Comparison of ENCODE assay signal across 26 cellular contexts in genomic region chr7:26460326-26460725, GRCh38.
"Had no signal": no experiment of that assay in that cellular context is flagged by ENCODE, and none has a peak within 500 bp of the region (broad histone marks: within the 10 kb centered on the region; RNA-seq: fewer than 3 reads in every experiment).

No MANE protein-coding gene starts in this region.

- H3K4me1 ChIP-seq: lower lobe of right lung, psoas muscle had no signal

- H3K4me1 Mint-ChIP-seq: activated CD4-positive, alpha-beta T cell treated with anti-CD3 and anti-CD28 coated beads for 36 hours; activated naive CD8-positive, alpha-beta T cell treated with anti-CD3 and anti-CD28 coated beads for 36 hours; endodermal cell; stimulated activated memory B cell treated with anti-CD40 and anti-IgM and Interleukin-4, amounts not matched to agents 10 μg/mL and 1 μg/mL and 100 μg/mL, for 72 hours; WTC11 had no signal

- H3K27me3 Mint-ChIP-seq: activated naive CD8-positive, alpha-beta T cell treated with anti-CD3 and anti-CD28 coated beads for 36 hours had no signal

- H3K9me3 ChIP-seq: esophagus squamous epithelium, gastroesophageal sphincter, lower lobe of right lung, neutrophil, ovary, psoas muscle, stomach, transverse colon had no signal

- H3K27me3 ChIP-seq: cardiac muscle cell, esophagus squamous epithelium, gastroesophageal sphincter, neutrophil, ovary, stomach, transverse colon had no signal

- H3K36me3 ChIP-seq: cardiac muscle cell, esophagus squamous epithelium, gastroesophageal sphincter, lower lobe of right lung, neutrophil, ovary, stomach, transverse colon had no signal

- H3K4me3 Mint-ChIP-seq: activated CD4-positive, alpha-beta T cell treated with anti-CD3 and anti-CD28 coated beads for 36 hours; activated naive CD8-positive, alpha-beta T cell treated with anti-CD3 and anti-CD28 coated beads for 36 hours; activated T-cell treated with anti-CD3 and anti-CD28 coated beads, Interleukin-2, amount 50 U/mL, for 4 hours; endodermal cell; natural killer cell treated with Interleukin-12 subunit alpha and Interleukin-12 subunit beta and Interleukin-15 and Interleukin-18, amount 100 ng/mL, for 72 hours; stimulated activated memory B cell treated with anti-CD40 and anti-IgM and Interleukin-4, amounts not matched to agents 10 μg/mL and 1 μg/mL and 100 μg/mL, for 72 hours; WTC11 had no signal

- DNase-seq: activated CD4-positive, alpha-beta T cell treated with anti-CD3 and anti-CD28 coated beads for 36 hours; activated CD4-positive, alpha-beta T cell treated with anti-CD3 and anti-CD28 coated beads, Interleukin-2, amount 50 U/mL, for 4 hours; activated CD8-positive, alpha-beta memory T cell treated with anti-CD3 and anti-CD28 coated beads for 24 hours; activated CD8-positive, alpha-beta memory T cell treated with anti-CD3 and anti-CD28 coated beads, Interleukin-2, amount 50 U/mL, for 48 hours; activated naive CD4-positive, alpha-beta T cell treated with Interleukin-2 at 50 U/mL for 16 hours; activated naive CD8-positive, alpha-beta T cell treated with anti-CD3 and anti-CD28 coated beads for 36 hours; activated T-cell treated with anti-CD3 and anti-CD28 coated beads, Interleukin-2, amount 50 U/mL, for 4 hours; amniotic stem cell; cortex of kidney; endodermal cell; esophagus squamous epithelium; head of caudate nucleus; left cardiac atrium; lower lobe of right lung; ovary; psoas muscle; right cardiac atrium; stomach; T-helper 9 cell; transverse colon had no signal

- H3K27ac Mint-ChIP-seq: activated CD4-positive, alpha-beta T cell treated with anti-CD3 and anti-CD28 coated beads for 36 hours; activated naive CD8-positive, alpha-beta T cell treated with anti-CD3 and anti-CD28 coated beads for 36 hours; endodermal cell; natural killer cell treated with Interleukin-12 subunit alpha and Interleukin-12 subunit beta and Interleukin-15 and Interleukin-18, amount 100 ng/mL, for 72 hours; stimulated activated memory B cell treated with anti-CD40 and anti-IgM and Interleukin-4, amounts not matched to agents 10 μg/mL and 1 μg/mL and 100 μg/mL, for 72 hours; WTC11 had no signal

- H3K36me3 Mint-ChIP-seq: activated naive CD8-positive, alpha-beta T cell treated with anti-CD3 and anti-CD28 coated beads for 36 hours; natural killer cell treated with Interleukin-12 subunit alpha and Interleukin-12 subunit beta and Interleukin-15 and Interleukin-18, amount 100 ng/mL, for 72 hours; stimulated activated memory B cell treated with anti-CD40 and anti-IgM and Interleukin-4, amounts not matched to agents 10 μg/mL and 1 μg/mL and 100 μg/mL, for 72 hours; WTC11 had no signal

- H3K9me3 Mint-ChIP-seq: activated naive CD8-positive, alpha-beta T cell treated with anti-CD3 and anti-CD28 coated beads for 36 hours; activated T-cell treated with anti-CD3 and anti-CD28 coated beads, Interleukin-2, amount 50 U/mL, for 4 hours; endodermal cell; natural killer cell treated with Interleukin-12 subunit alpha and Interleukin-12 subunit beta and Interleukin-15 and Interleukin-18, amount 100 ng/mL, for 72 hours; stimulated activated memory B cell treated with anti-CD40 and anti-IgM and Interleukin-4, amounts not matched to agents 10 μg/mL and 1 μg/mL and 100 μg/mL, for 72 hours; WTC11 had no signal

- ATAC-seq: activated CD4-positive, alpha-beta T cell treated with anti-CD3 and anti-CD28 coated beads for 36 hours; activated T-cell treated with anti-CD3 and anti-CD28 coated beads, Interleukin-2, amount 50 U/mL, for 4 hours; gastroesophageal sphincter; left cardiac atrium; lower lobe of right lung; natural killer cell treated with Interleukin-12 subunit alpha and Interleukin-12 subunit beta and Interleukin-15 and Interleukin-18, amount 100 ng/mL, for 72 hours; psoas muscle; right cardiac atrium; stimulated activated memory B cell treated with anti-CD40 and anti-IgM and Interleukin-4, amounts not matched to agents 10 μg/mL and 1 μg/mL and 100 μg/mL, for 72 hours; WTC11 had no signal

- H3K27ac ChIP-seq: cardiac muscle cell, esophagus squamous epithelium, gastroesophageal sphincter, lower lobe of right lung, neutrophil, ovary, psoas muscle, transverse colon had no signal

- H3K4me3 ChIP-seq: cardiac muscle cell, esophagus squamous epithelium, gastroesophageal sphincter, lower lobe of right lung, ovary, psoas muscle, stomach, transverse colon had no signal
